ENCODE assay signal across 13 cellular contexts in the genomic region with DNA sequence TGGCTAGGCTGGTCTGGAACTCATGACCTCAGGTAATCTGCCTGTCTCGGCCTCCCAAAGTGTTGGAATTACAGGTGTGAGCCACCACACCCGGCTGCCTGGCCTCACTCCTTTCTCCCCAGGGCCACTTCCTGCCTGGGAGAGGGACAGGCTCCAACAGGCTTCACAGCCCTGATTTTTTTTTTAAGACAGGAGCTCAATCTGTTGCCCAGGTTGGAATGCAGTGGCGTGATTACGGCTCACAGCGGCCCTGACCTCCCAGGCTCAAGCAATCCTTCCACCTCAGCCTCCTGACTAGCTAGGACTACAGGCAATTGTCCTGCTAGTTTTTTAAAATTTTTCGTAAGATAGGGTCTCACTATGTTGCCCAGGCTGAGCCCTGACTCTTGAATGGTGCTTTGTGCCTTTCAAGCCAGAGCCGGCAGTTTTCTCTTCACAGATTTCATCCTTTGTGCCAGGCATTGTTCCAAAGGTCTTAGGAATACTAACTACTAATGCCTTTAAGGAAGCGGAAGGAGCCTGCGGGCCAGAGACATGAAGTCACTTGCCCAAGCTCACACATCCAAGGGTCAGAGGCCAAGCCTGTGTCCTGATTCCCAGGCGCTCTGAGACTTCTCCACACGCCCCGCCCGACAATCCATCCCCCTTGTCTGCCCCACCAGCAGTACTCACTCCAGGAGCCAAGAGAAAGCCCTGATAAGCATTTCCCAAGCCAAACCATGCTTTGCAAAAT. TPM values are rescaled to one million over a fixed set of nuclear protein-coding genes. Genes with fewer than 3 reads are reported as not detected.
DNase-seq lines count a peak whose midpoint lies in the region; ATAC-seq and TF ChIP-seq lines count a peak whose summit lies in the region.
"Had no signal": no experiment of that assay in that cellular context is flagged by ENCODE, and none has a peak within 500 bp of the region (broad histone marks: within the 10 kb centered on the region; RNA-seq: fewer than 3 reads in every experiment).

No MANE protein-coding gene starts in this region.

- intact Hi-C loops in esophagus muscularis mucosa (cut with DNase I) (loop anchor here (5.0 kb wide), 1 partner anchor 39 kb away; the partner anchor contains the start of gene MYMX), aorta (cut with DNase I) (loop anchor here (5.0 to 10.0 kb wide), 2 partner anchors 39 to 157 kb away; partner anchors contain the start of gene MYMX (in 1 of the 2))

- H3K4me2 ChIP-seq in GM23338 = no peak overlapping the region
- H3K4me2 ChIP-seq: A549 had no signal

- peak overlapping the region; percentile 70 for H3K4me3 Mint-ChIP-seq in activated naive CD8-positive, alpha-beta T cell
- no peak overlapping the region for H3K4me3 Mint-ChIP-seq in activated naive CD8-positive, alpha-beta T cell treated with anti-CD3 and anti-CD28 coated beads for 36 hours
- H3K4me3 Mint-ChIP-seq in mesothelial cell of epicardium (no peak overlapping the region), GM23338 (no peak overlapping the region)
- H3K4me3 Mint-ChIP-seq: activated naive CD4-positive, alpha-beta T cell treated with anti-CD3 and anti-CD28 coated beads, Interleukin-2, amount 50 U/mL, for 24 hours had no signal

- no peak overlapping the region for H3K4me3 ChIP-seq in esophagus muscularis mucosa
- no peak overlapping the region for H3K4me3 ChIP-seq in aorta (ENCODE audit: low read length in 2 of 2)
- no peak overlapping the region for H3K4me3 ChIP-seq in GM23338
- H3K4me3 ChIP-seq: A549 had no signal

- H3K27ac ChIP-seq in esophagus muscularis mucosa (replicated peaks in 1 of 4) = peak overlapping the region in 3 of 4 donors; percentile 47 to 55 (median 47)
- peak overlapping the region in 1 of 2 donors; percentile 60 for H3K27ac ChIP-seq in aorta (ENCODE audit: low read depth in 1 of 2, low read length in 2 of 2)
- no peak overlapping the region for H3K27ac ChIP-seq in GM23338 (ENCODE audit: low read depth)
- H3K27ac ChIP-seq: A549, VCaP had no signal

- no peak for DNase-seq in activated naive CD8-positive, alpha-beta T cell treated with anti-CD3 and anti-CD28 coated beads for 36 hours
- DNase-seq in esophagus muscularis mucosa (ENCODE audit: extremely low spot score) = no peak
- DNase-seq in mesothelial cell of epicardium (ENCODE audit: low spot score in 2 of 2, unreplicated experiment in 2 of 2) = no peak
- DNase-seq in aorta = peak; percentile 91
- DNase-seq in stimulated activated CD4-positive, alpha-beta T cell treated with anti-CD3 and anti-CD28 coated beads, Interleukin-1b, Interleukin-23, amount 100 ng/mL, for 48 hours = no peak
- DNase-seq in T-helper 1 cell = no peak
- DNase-seq in GM23338 (ENCODE audit: low spot score) = no peak
- DNase-seq: NCI-H510A treated with DMSO at 0.1 percent for 48 hours had no signal

- H3K79me2 ChIP-seq in GM23338 (replicated peaks; ENCODE audit: insufficient read depth) = no peaks in the 10 kb centered on the region

- ATAC-seq in aorta (ENCODE audit: low FRiP score) (peak; percentile 84), GM23338 (no peak)

- no peaks in the 10 kb centered on the region for H3K36me3 Mint-ChIP-seq in activated naive CD8-positive, alpha-beta T cell
- H3K36me3 Mint-ChIP-seq in activated naive CD8-positive, alpha-beta T cell treated with anti-CD3 and anti-CD28 coated beads for 36 hours = no peaks in the 10 kb centered on the region
- no peaks in the 10 kb centered on the region for H3K36me3 Mint-ChIP-seq in mesothelial cell of epicardium
- H3K36me3 Mint-ChIP-seq in GM23338 (ENCODE audit: low read depth) = no peaks in the 10 kb centered on the region; the same call in 2 of the 3 replicates
- H3K36me3 Mint-ChIP-seq: activated naive CD4-positive, alpha-beta T cell treated with anti-CD3 and anti-CD28 coated beads, Interleukin-2, amount 50 U/mL, for 24 hours had no signal

- no peak for TF ChIP-seq POLR2A in esophagus muscularis mucosa (IDR thresholded peaks at IDR 0.05; ENCODE audit: low read depth)

- H3K9me2 ChIP-seq in GM23338 (ENCODE audit: insufficient read depth) = no peaks in the 10 kb centered on the region

- WGBS in esophagus muscularis mucosa = 79% methylated on average over 13 of the region's 13 CpGs
- WGBS in aorta, 2 donors = 41 to 42% methylated on average over 13 of the region's 13 CpGs

- H3K9me3 Mint-ChIP-seq in activated naive CD8-positive, alpha-beta T cell (ENCODE audit: low read depth) = no peaks in the 10 kb centered on the region
- H3K9me3 Mint-ChIP-seq in activated naive CD8-positive, alpha-beta T cell treated with anti-CD3 and anti-CD28 coated beads for 36 hours = no peaks in the 10 kb centered on the region
- no peaks in the 10 kb centered on the region for H3K9me3 Mint-ChIP-seq in mesothelial cell of epicardium
- H3K9me3 Mint-ChIP-seq in GM23338 = no peaks in the 10 kb centered on the region
- H3K9me3 Mint-ChIP-seq: activated naive CD4-positive, alpha-beta T cell treated with anti-CD3 and anti-CD28 coated beads, Interleukin-2, amount 50 U/mL, for 24 hours had no signal

- H3F3A ChIP-seq in GM23338 (replicated peaks; ENCODE audit: low read depth) = no peaks in the 10 kb centered on the region

- H3K36me3 ChIP-seq in esophagus muscularis mucosa = no peaks in the 10 kb centered on the region
- H3K36me3 ChIP-seq in aorta (ENCODE audit: control insufficient read depth in 1 of 2, insufficient read depth in 2 of 2, low read length in 1 of 2) = no peaks in the 10 kb centered on the region
- H3K36me3 ChIP-seq in GM23338 (ENCODE audit: insufficient read depth) = no peaks in the 10 kb centered on the region

- peaks cover 10% of the 10 kb centered on the region for H3K4me1 Mint-ChIP-seq in activated naive CD8-positive, alpha-beta T cell (ENCODE audit: low read depth)
- H3K4me1 Mint-ChIP-seq in activated naive CD8-positive, alpha-beta T cell treated with anti-CD3 and anti-CD28 coated beads for 36 hours = peaks cover 16% of the 10 kb centered on the region
- no peaks in the 10 kb centered on the region for H3K4me1 Mint-ChIP-seq in mesothelial cell of epicardium
- peaks cover 11% of the 10 kb centered on the region for H3K4me1 Mint-ChIP-seq in GM23338

- TF ChIP-seq CTCF in esophagus muscularis mucosa (IDR thresholded peaks at IDR 0.05) (no peak), mesothelial cell of epicardium (IDR thresholded peaks at IDR 0.05; ENCODE audit: unreplicated experiment) (no peak), GM23338 (conservative IDR thresholded peaks at IDR 0.05; ENCODE audit: low read depth in 2 of 2) (no peak)

- no peaks in the 10 kb centered on the region for H4K20me1 ChIP-seq in GM23338 (replicated peaks; ENCODE audit: insufficient read depth)

- no peak for TF ChIP-seq EP300 in esophagus muscularis mucosa (IDR thresholded peaks at IDR 0.05)

- H3K4me1 ChIP-seq in esophagus muscularis mucosa = peaks cover 7 to 21% (median 9%) of the 10 kb centered on the region in 4 donors
- H3K4me1 ChIP-seq in aorta (ENCODE audit: control insufficient read depth in 1 of 2, insufficient read depth in 2 of 2, low read length in 2 of 2) = no peaks in the 10 kb centered on the region
- H3K4me1 ChIP-seq in GM23338 (ENCODE audit: insufficient read depth) = no peaks in the 10 kb centered on the region

- H2AFZ ChIP-seq in GM23338 = no peak overlapping the region

- H3K9me3 ChIP-seq in esophagus muscularis mucosa (no peaks in the 10 kb centered on the region), aorta (ENCODE audit: control insufficient read depth, low read length) (no peaks in the 10 kb centered on the region)
- H3K9me3 ChIP-seq: A549 had no signal

- no peaks in the 10 kb centered on the region for H3K27me3 ChIP-seq in esophagus muscularis mucosa
- H3K27me3 ChIP-seq in aorta (ENCODE audit: control insufficient read depth in 1 of 2, insufficient read depth in 2 of 2, low read length in 1 of 2) = no peaks in the 10 kb centered on the region
- no peaks in the 10 kb centered on the region for H3K27me3 ChIP-seq in GM23338 (ENCODE audit: insufficient read depth)

- no peak overlapping the region for H3K27ac Mint-ChIP-seq in activated naive CD8-positive, alpha-beta T cell
- no peak overlapping the region for H3K27ac Mint-ChIP-seq in activated naive CD8-positive, alpha-beta T cell treated with anti-CD3 and anti-CD28 coated beads for 36 hours
- H3K27ac Mint-ChIP-seq in mesothelial cell of epicardium (peak overlapping the region; percentile 26), GM23338 (no peak overlapping the region; the same call in 1 of the 2 replicates)
- H3K27ac Mint-ChIP-seq: activated naive CD4-positive, alpha-beta T cell treated with anti-CD3 and anti-CD28 coated beads, Interleukin-2, amount 50 U/mL, for 24 hours had no signal

- peaks cover under 1% of the 10 kb centered on the region for H3K27me3 Mint-ChIP-seq in activated naive CD8-positive, alpha-beta T cell
- H3K27me3 Mint-ChIP-seq in activated naive CD8-positive, alpha-beta T cell treated with anti-CD3 and anti-CD28 coated beads for 36 hours = peaks cover under 1% of the 10 kb centered on the region
- no peaks in the 10 kb centered on the region for H3K27me3 Mint-ChIP-seq in mesothelial cell of epicardium (ENCODE audit: low read depth)
- peaks cover 24% of the 10 kb centered on the region for H3K27me3 Mint-ChIP-seq in GM23338 (ENCODE audit: insufficient read depth, low read depth, poor library complexity)
- H3K27me3 Mint-ChIP-seq: activated naive CD4-positive, alpha-beta T cell treated with anti-CD3 and anti-CD28 coated beads, Interleukin-2, amount 50 U/mL, for 24 hours had no signal

RNA-seq across cellular contexts. Expression of gene CAPN11, which starts 19.2 kb away (rescaled TPM):
- under 1 TPM; 0.12 to 0.25 TPM for total RNA-seq in activated naive CD8-positive, alpha-beta T cell treated with anti-CD3 and anti-CD28 coated beads for 36 hours
- under 1 TPM in 3 of 4 donors, not detected in 1; 0.39 to 0.83 (median 0.50) TPM for total RNA-seq in esophagus muscularis mucosa
- not detected in 3 replicates for total RNA-seq in mesothelial cell of epicardium
- total RNA-seq in aorta = 1 to 10 TPM in 1 of 2 donors, under 1 TPM in 1; 0.81 to 2.2 TPM
- under 1 TPM in 1 of 2 donors, not detected in 1; 0.46 TPM for polyA plus RNA-seq in aorta
- total RNA-seq in GM23338 (2014; rRNA removed; shearing (Covaris generic)) = 1.2 and 1.7 TPM in 2 replicates
- 0.61 and 1.1 TPM in 2 replicates for polyA plus RNA-seq in GM23338 (2016; fragmentation: Nextera tagmentation; extraction: Ambion mirVana)

RNA-seq across cellular contexts. Expression of gene MYMX, which starts 38.9 kb away (rescaled TPM):
- total RNA-seq in activated naive CD8-positive, alpha-beta T cell treated with anti-CD3 and anti-CD28 coated beads for 36 hours = not detected
- total RNA-seq in esophagus muscularis mucosa = not detected
- not detected in 3 replicates for total RNA-seq in mesothelial cell of epicardium
- 1 to 10 TPM in 1 of 2 donors, not detected in 1; 1.6 TPM for total RNA-seq in aorta
- 1 to 10 TPM in 1 of 2 donors, not detected in 1; 1.3 TPM for polyA plus RNA-seq in aorta
- total RNA-seq in GM23338 (2014; rRNA removed; shearing (Covaris generic)) = 2.8 TPM in 2 replicates
- 5.2 and 7.1 TPM in 2 replicates for polyA plus RNA-seq in GM23338 (2016; fragmentation: Nextera tagmentation; extraction: Ambion mirVana)
- total RNA-seq: GM12878 had no signal
- polyA plus RNA-seq: A549, GM12878 had no signal

RNA-seq across cellular contexts. Expression of gene SLC29A1, which starts 45.5 kb away (rescaled TPM):
- total RNA-seq in activated naive CD8-positive, alpha-beta T cell treated with anti-CD3 and anti-CD28 coated beads for 36 hours = 100 to 1,000 TPM in 1 of 2 experiments, 10 to 100 TPM in 1; 92.5 to 102 TPM
- total RNA-seq in esophagus muscularis mucosa = 100 to 1,000 TPM in 3 of 4 donors, 10 to 100 TPM in 1; 68.9 to 159 (median 138) TPM
- 13.2 to 13.9 TPM (median 13.9 TPM) in 3 replicates for total RNA-seq in mesothelial cell of epicardium
- total RNA-seq in aorta = 100 to 1,000 TPM; 121 to 142 TPM
- polyA plus RNA-seq in aorta = 100 to 1,000 TPM in 1 of 2 donors, 10 to 100 TPM in 1; 38.3 to 120 TPM
- 149 and 169 TPM in 2 replicates for total RNA-seq in GM23338 (2014; rRNA removed; shearing (Covaris generic))
- polyA plus RNA-seq in GM23338 (2016; fragmentation: Nextera tagmentation; extraction: Ambion mirVana) = 67.6 and 73.1 TPM in 2 replicates

RNA-seq across cellular contexts. Expression of gene TMEM63B, which starts 50.5 kb away (rescaled TPM):
- 10 to 100 TPM; 11.7 to 12.1 TPM for total RNA-seq in activated naive CD8-positive, alpha-beta T cell treated with anti-CD3 and anti-CD28 coated beads for 36 hours
- total RNA-seq in esophagus muscularis mucosa = 10 to 100 TPM; 18.2 to 31.1 (median 23.3) TPM
- 44.7 to 54.9 TPM (median 49.3 TPM) in 3 replicates for total RNA-seq in mesothelial cell of epicardium
- total RNA-seq in aorta = 10 to 100 TPM; 16.0 to 23.5 TPM
- polyA plus RNA-seq in aorta = 10 to 100 TPM in 1 of 2 donors, 1 to 10 TPM in 1; 6.1 to 15.0 TPM
- 30.2 and 36.0 TPM in 2 replicates for total RNA-seq in GM23338 (2014; rRNA removed; shearing (Covaris generic))
- 8.0 and 10.1 TPM in 2 replicates for polyA plus RNA-seq in GM23338 (2016; fragmentation: Nextera tagmentation; extraction: Ambion mirVana)

RNA-seq across cellular contexts. Expression of gene MRPL14, which starts 50.6 kb away (rescaled TPM):
- total RNA-seq in activated naive CD8-positive, alpha-beta T cell treated with anti-CD3 and anti-CD28 coated beads for 36 hours = 10 to 100 TPM; 58.5 to 60.8 TPM
- 10 to 100 TPM; 30.3 to 44.2 (median 41.1) TPM for total RNA-seq in esophagus muscularis mucosa
- total RNA-seq in mesothelial cell of epicardium = 46.9 to 50.9 TPM (median 49.5 TPM) in 3 replicates
- total RNA-seq in aorta = 10 to 100 TPM; 24.6 to 24.9 TPM
- polyA plus RNA-seq in aorta = 10 to 100 TPM; 39.0 to 40.3 TPM
- 62.6 and 70.0 TPM in 2 replicates for total RNA-seq in GM23338 (2014; rRNA removed; shearing (Covaris generic))
- 178 and 191 TPM in 2 replicates for polyA plus RNA-seq in GM23338 (2016; fragmentation: Nextera tagmentation; extraction: Ambion mirVana)

Comparison
In these comparisons a context has a peak if more than half of its experiments do, and no peak if none do; other contexts are left out.
1. DNase-seq: peak in aorta (2 of 2); none in activated naive CD8-positive, alpha-beta T cell treated with anti-CD3 and anti-CD28 coated beads for 36 hours (single experiment), esophagus muscularis mucosa (single experiment), mesothelial cell of epicardium (0 of 2), stimulated activated CD4-positive, alpha-beta T cell treated with anti-CD3 and anti-CD28 coated beads, Interleukin-1b, Interleukin-23, amount 100 ng/mL, for 48 hours (single experiment), T-helper 1 cell (0 of 5) and GM23338 (single experiment).